In the genomic region with DNA sequence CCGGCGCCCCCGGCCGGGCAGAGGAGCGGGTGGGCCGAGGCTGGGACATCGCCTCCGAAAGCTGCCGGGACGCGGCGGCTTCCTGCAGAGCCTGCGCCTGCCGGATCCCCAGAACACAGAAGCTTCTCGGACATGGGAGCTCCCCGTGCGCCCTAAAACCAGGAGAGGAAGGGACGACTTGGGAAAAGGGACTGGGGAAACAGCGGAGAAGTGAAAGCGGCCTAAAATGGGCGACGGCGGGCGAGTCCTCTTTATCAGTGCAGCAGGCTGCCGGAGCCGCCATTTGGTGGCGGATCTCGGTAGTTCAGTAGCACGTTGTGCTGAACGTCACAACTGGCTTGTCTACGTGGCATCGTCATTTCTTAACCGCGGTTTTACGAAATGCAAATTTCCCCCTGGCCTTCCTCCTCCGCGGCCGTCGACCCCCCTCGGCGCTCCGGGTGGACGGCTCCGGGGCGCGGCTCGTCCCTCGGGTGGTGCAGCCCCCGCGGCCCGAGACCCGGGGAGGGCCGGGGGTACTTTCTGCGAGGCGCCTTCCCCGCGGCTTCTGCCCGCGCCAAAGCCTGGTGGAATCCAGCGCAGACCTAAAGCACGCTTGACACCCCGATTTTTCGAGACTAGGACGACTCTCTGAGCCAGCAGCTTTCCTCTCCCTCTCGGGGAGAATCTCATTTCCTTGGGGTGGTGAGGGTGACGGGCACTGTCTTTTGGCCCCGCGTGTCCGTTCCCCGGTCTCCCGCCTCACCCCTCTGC, we compare ENCODE assay signal across 8 cellular contexts. TPM values are rescaled to one million over a fixed set of nuclear protein-coding genes. Genes with fewer than 3 reads are reported as not detected.
A peak's percentile ranks its signal among the peaks of the same experiment; 100 is the strongest.
DNase-seq lines count a peak whose midpoint lies in the region; ATAC-seq and TF ChIP-seq lines count a peak whose summit lies in the region.

No MANE protein-coding gene starts in this region.

- peak overlapping the region; percentile 91 for H2AFZ ChIP-seq in smooth muscle cell (ENCODE audit: low read depth)

- POLR2A ChIA-PET in CD8-positive, alpha-beta T cell (lab: Charles Lee), result interaction anchor here (0.7 kb wide), 1 partner anchor 10 kb away, joined by 3 read pairs; a partner anchor contains a TSS

- DNase-seq in CD8-positive, alpha-beta T cell, result peak in 4 of 7 experiments; percentile 64 to 85 (median 73)
- peak; percentile 67 for DNase-seq in T follicular helper cell (ENCODE audit: low read depth)
- DNase-seq in brain microvascular endothelial cell, result no peak
- peak; percentile 33 for DNase-seq in iris pigment epithelial cell (ENCODE audit: low read depth)
- DNase-seq in smooth muscle cell (lab: John Stamatoyannopoulos, UW; ENCODE audit: unreplicated experiment), result no peak
- DNase-seq in NCI-H774 (lab: John Stamatoyannopoulos, UW), result no peak
- DNase-seq in SHP77 (lab: John Stamatoyannopoulos, UW), result no peak

- no peaks in the 10 kb centered on the region for H3K36me3 ChIP-seq in CD8-positive, alpha-beta T cell (ENCODE audit: insufficient read depth, low read length)
- H3K36me3 ChIP-seq in brain microvascular endothelial cell (replicated peaks) (no peaks in the 10 kb centered on the region), smooth muscle cell (ENCODE audit: low read depth) (no peaks in the 10 kb centered on the region)

- peak overlapping the region; percentile 92 for H3K27ac Mint-ChIP-seq in CD8-positive, alpha-beta T cell

- peaks cover 34% of the 10 kb centered on the region for H3K4me1 Mint-ChIP-seq in CD8-positive, alpha-beta T cell (ENCODE audit: low read depth)

- peak overlapping the region; percentile 50 for H3K4me3 ChIP-seq in CD8-positive, alpha-beta T cell (ENCODE audit: low read depth, low read length)
- peak overlapping the region; percentile 49 for H3K4me3 ChIP-seq in brain microvascular endothelial cell (ENCODE audit: low read depth, low read length)
- peak overlapping the region; percentile 53 for H3K4me3 ChIP-seq in smooth muscle cell

- H3K4me1 ChIP-seq in CD8-positive, alpha-beta T cell (ENCODE audit: insufficient read depth, low read length), result peaks cover 52% of the 10 kb centered on the region
- H3K4me1 ChIP-seq in smooth muscle cell (ENCODE audit: low read depth), result peaks cover 9% of the 10 kb centered on the region

- H3K27me3 Mint-ChIP-seq in CD8-positive, alpha-beta T cell (ENCODE audit: low read depth), result peaks cover 42% of the 10 kb centered on the region

- peaks cover 46% of the 10 kb centered on the region for H3K27me3 ChIP-seq in CD8-positive, alpha-beta T cell (ENCODE audit: insufficient read depth, low read length)
- H3K27me3 ChIP-seq in brain microvascular endothelial cell (replicated peaks) (peaks cover 48% of the 10 kb centered on the region), smooth muscle cell (ENCODE audit: low read depth) (peaks cover 96% of the 10 kb centered on the region)

- H3K9me3 ChIP-seq in CD8-positive, alpha-beta T cell (ENCODE audit: low read length), result no peaks in the 10 kb centered on the region
- no peaks in the 10 kb centered on the region for H3K9me3 ChIP-seq in smooth muscle cell (replicated peaks; ENCODE audit: low read depth)

- H3K79me2 ChIP-seq in smooth muscle cell (ENCODE audit: low read depth), result no peaks in the 10 kb centered on the region

- CTCF ChIA-PET in CD8-positive, alpha-beta T cell (lab: Charles Lee), result no interaction called here

- TF ChIP-seq CTCF in CD8-positive, alpha-beta T cell (IDR thresholded peaks at IDR 0.05), result no peak
- TF ChIP-seq CTCF in brain microvascular endothelial cell (IDR thresholded peaks at IDR 0.05; ENCODE audit: low read depth, low read length, missing control alignments), result peak; percentile 36
- no peak for TF ChIP-seq CTCF in smooth muscle cell (IDR thresholded peaks at IDR 0.05; ENCODE audit: borderline replicate concordance, insufficient read depth, poor library complexity, severe bottlenecking)

- ATAC-seq in CD8-positive, alpha-beta T cell, result peak; percentile 81
- peak; percentile 42 for ATAC-seq in GM21576 (IDR thresholded peaks at IDR 0.05; ENCODE audit: unreplicated experiment)

- H4K20me1 ChIP-seq in smooth muscle cell (ENCODE audit: low read depth), result no peaks in the 10 kb centered on the region

- H3K27ac ChIP-seq in CD8-positive, alpha-beta T cell (ENCODE audit: low read depth, low read length), result peak overlapping the region; percentile 32
- H3K27ac ChIP-seq in brain microvascular endothelial cell (no peak overlapping the region), smooth muscle cell (ENCODE audit: low read depth) (no peak overlapping the region)

- H3K9ac ChIP-seq in smooth muscle cell (ENCODE audit: low read depth), result no peak overlapping the region

- intact Hi-C loops in CD8-positive, alpha-beta T cell (cut with DNase I, micrococcal nuclease), result loop anchor here in 1 of 2 experiments (1.0 kb wide), 1 partner anchor 19 kb away; a partner anchor contains a TSS

- peak overlapping the region; percentile 86 for H3K4me3 Mint-ChIP-seq in CD8-positive, alpha-beta T cell

- in situ Hi-C loops in brain microvascular endothelial cell (cut with HindIII; ENCODE audit: low pct_ligation_motif_present, low sequenced_read_pairs), result no loop called here

- H3K4me2 ChIP-seq in smooth muscle cell, result peak overlapping the region; percentile 88

- H3F3A ChIP-seq in smooth muscle cell (ENCODE audit: low read depth), result peaks cover 3% of the 10 kb centered on the region

- peaks cover 6% of the 10 kb centered on the region for H3K36me3 Mint-ChIP-seq in CD8-positive, alpha-beta T cell

- H3K9me3 Mint-ChIP-seq in CD8-positive, alpha-beta T cell, result peaks cover 3% of the 10 kb centered on the region

- 4% methylated on average over 60 of the region's 71 CpGs for WGBS in smooth muscle cell (ENCODE audit: low lambda C conversion rate)

RNA-seq across cellular contexts. Expression of a gene that starts 9.9 kb away (rescaled TPM):
- not detected for total RNA-seq in CD8-positive, alpha-beta T cell
- total RNA-seq in smooth muscle cell, result not detected in 2 replicates
- 0.61 TPM in 1 of 2 replicates, not detected in the other for polyA plus RNA-seq in smooth muscle cell

RNA-seq across cellular contexts. Expression of a gene that starts 14.5 kb away (rescaled TPM):
- 10 to 100 TPM; 46.8 to 50.3 TPM for total RNA-seq in CD8-positive, alpha-beta T cell
- total RNA-seq in smooth muscle cell, result 34.5 and 51.1 TPM in 2 replicates
- 10.4 and 11.4 TPM in 2 replicates for polyA plus RNA-seq in smooth muscle cell

RNA-seq across cellular contexts. Expression of a gene that starts 19.2 kb away (rescaled TPM):
- 10 to 100 TPM; 19.2 to 22.1 TPM for total RNA-seq in CD8-positive, alpha-beta T cell
- total RNA-seq in smooth muscle cell, result 44.3 and 99.0 TPM in 2 replicates
- polyA plus RNA-seq in smooth muscle cell, result 78.1 and 80.6 TPM in 2 replicates

Comparison
In these comparisons a context has a peak if more than half of its experiments do, and no peak if none do; other contexts are left out.
1. DNase-seq: peak in CD8-positive, alpha-beta T cell (4 of 7), T follicular helper cell (single experiment) and iris pigment epithelial cell (single experiment); none in brain microvascular endothelial cell (single experiment), smooth muscle cell (single experiment), NCI-H774 (single experiment) and SHP77 (0 of 2).
2. Peak in every context shown above with its lines, with median percentiles within 50 percentile points of each other: H3K4me3 ChIP-seq.